Comparison of ENCODE assay signal across 21 cellular contexts in genomic region chr2:241931976-241932894, GRCh38.
DNase-seq lines count a peak whose midpoint lies in the region; ATAC-seq and TF ChIP-seq lines count a peak whose summit lies in the region.
"Had no signal": no experiment of that assay in that cellular context is flagged by ENCODE, and none has a peak within 500 bp of the region (broad histone marks: within the 10 kb centered on the region; RNA-seq: fewer than 3 reads in every experiment).

No MANE protein-coding gene starts in this region.

- H3K27ac ChIP-seq in H9 (ENCODE audit: insufficient read length, low read depth, low read length) (no peak overlapping the region), body of pancreas (peak overlapping the region; percentile 72 to 85 (median 76)), mesenchymal stem cell (ENCODE audit: low read length, poor library complexity, severe bottlenecking) (no peak overlapping the region), temporal lobe (ENCODE audit: low read depth, low read length) (peak overlapping the region; percentile 32)
- H3K27ac ChIP-seq: gastrocnemius medialis, GM23248 had no signal

- H3K23ac ChIP-seq in H9 (ENCODE audit: insufficient read length, low read depth, low read length) (no peak overlapping the region), mesenchymal stem cell (ENCODE audit: low read length in 2 of 2) (no peak overlapping the region)

- H3K27ac Mint-ChIP-seq in H9 = no peak overlapping the region
- H3K27ac Mint-ChIP-seq: activated naive CD8-positive, alpha-beta T cell treated with anti-CD3 and anti-CD28 coated beads, Interleukin-2, amount 50 U/mL, for 24 hours; memory B cell; naive thymus-derived CD8-positive, alpha-beta T cell had no signal

- H2BK120ac ChIP-seq in H9 (ENCODE audit: low read depth, low read length, poor library complexity, severe bottlenecking) (no peak overlapping the region), mesenchymal stem cell (ENCODE audit: low read depth, low read length) (no peak overlapping the region)

- H2BK15ac ChIP-seq in H9 (ENCODE audit: low read depth, low read length) = no peak overlapping the region
- H2BK15ac ChIP-seq in mesenchymal stem cell (ENCODE audit: low read depth, poor library complexity, severe bottlenecking) = peak overlapping the region; percentile 56

- no peaks in the 10 kb centered on the region for H3K36me3 ChIP-seq in body of pancreas (replicated peaks in 1 of 2; ENCODE audit: insufficient read depth in 1 of 2, low read depth in 2 of 2)
- no peaks in the 10 kb centered on the region for H3K36me3 ChIP-seq in mesenchymal stem cell (ENCODE audit: control insufficient read depth in 1 of 2, insufficient read depth in 2 of 2, low read depth in 1 of 2, low read length in 2 of 2)
- H3K36me3 ChIP-seq: gastrocnemius medialis had no signal

- peaks cover 7 to 10% (median 7%) of the 10 kb centered on the region in 3 experiments; a peak in 4 of 7 replicates for H3K36me3 Mint-ChIP-seq in H9 (ENCODE audit: insufficient read depth in 1 of 3, low read depth in 3 of 3)

- no peak overlapping the region for H2BK20ac ChIP-seq in H9 (ENCODE audit: low read depth, low read length, poor library complexity, severe bottlenecking)

- no peak overlapping the region for H2BK12ac ChIP-seq in H9 (ENCODE audit: insufficient read length, low read depth, low read length)
- H2BK12ac ChIP-seq in mesenchymal stem cell (ENCODE audit: low read length in 2 of 2) = peak overlapping the region in 1 of 2 experiments; percentile 21

- H3K4me1 ChIP-seq in H9 (ENCODE audit: insufficient read depth, low read length) = no peaks in the 10 kb centered on the region
- peaks cover 45% of the 10 kb centered on the region for H3K4me1 ChIP-seq in body of pancreas
- H3K4me1 ChIP-seq in mesenchymal stem cell (ENCODE audit: control insufficient read depth, insufficient read depth, low read depth, low read length) = peaks cover 7% of the 10 kb centered on the region
- H3K4me1 ChIP-seq: gastrocnemius medialis had no signal

- H3K23me2 ChIP-seq in H9 (ENCODE audit: insufficient read length, low read depth, low read length, poor library complexity, severe bottlenecking) = no peaks in the 10 kb centered on the region

- no peak overlapping the region for H3K4me3 Mint-ChIP-seq in H9
- H3K4me3 Mint-ChIP-seq: activated naive CD8-positive, alpha-beta T cell treated with anti-CD3 and anti-CD28 coated beads, Interleukin-2, amount 50 U/mL, for 24 hours; CD4-positive, CD25-positive, alpha-beta regulatory T cell; memory B cell; naive thymus-derived CD8-positive, alpha-beta T cell had no signal

- ATAC-seq in body of pancreas (no peak), GM18519 (IDR thresholded peaks at IDR 0.05; ENCODE audit: low FRiP score, unreplicated experiment) (no peak)
- ATAC-seq: activated naive CD8-positive, alpha-beta T cell treated with anti-CD3 and anti-CD28 coated beads, Interleukin-2, amount 50 U/mL, for 24 hours; gastrocnemius medialis; naive thymus-derived CD8-positive, alpha-beta T cell had no signal

- H2BK5ac ChIP-seq in H9 (ENCODE audit: insufficient read length, low read length) (no peak overlapping the region), mesenchymal stem cell (ENCODE audit: low read depth, low read length, poor library complexity, severe bottlenecking) (no peak overlapping the region)

- H3K79me1 ChIP-seq in H9 (ENCODE audit: insufficient read depth, low read depth, low read length, poor library complexity, severe bottlenecking) (no peaks in the 10 kb centered on the region), mesenchymal stem cell (replicated peaks; ENCODE audit: low read length, poor library complexity, severe bottlenecking) (no peaks in the 10 kb centered on the region)

- no peak overlapping the region for H3T11ph ChIP-seq in H9 (ENCODE audit: low read length)

- peaks cover 3% of the 10 kb centered on the region for H3K9me3 ChIP-seq in H9 (ENCODE audit: control insufficient read depth, low read depth, low read length)
- H3K9me3 ChIP-seq in body of pancreas = no peaks in the 10 kb centered on the region
- no peaks in the 10 kb centered on the region for H3K9me3 ChIP-seq in mesenchymal stem cell (ENCODE audit: control insufficient read depth, low read length)
- H3K9me3 ChIP-seq: gastrocnemius medialis had no signal

- intact Hi-C loops in body of pancreas (cut with DNase I) = no loop called here

- no peak overlapping the region for H4K5ac ChIP-seq in H9 (ENCODE audit: insufficient read length, low read depth, low read length)

- H2AK5ac ChIP-seq in H9 (ENCODE audit: insufficient read length, low read length) = no peak overlapping the region
- no peak overlapping the region for H2AK5ac ChIP-seq in mesenchymal stem cell (ENCODE audit: low read length, severe bottlenecking)

- no peak overlapping the region for H4K8ac ChIP-seq in H9 (replicated peaks; ENCODE audit: insufficient read length, low read depth, low read length)
- peak overlapping the region; percentile 10 for H4K8ac ChIP-seq in mesenchymal stem cell (ENCODE audit: low read length)

- peaks cover under 1 to 3% of the 10 kb centered on the region in 2 experiments; a peak in 2 of 4 replicates for H3K4me1 Mint-ChIP-seq in H9
- H3K4me1 Mint-ChIP-seq: memory B cell had no signal

- H2AFZ ChIP-seq in H9 (ENCODE audit: low read length) (no peak overlapping the region), mesenchymal stem cell (ENCODE audit: low read depth, low read length) (no peak overlapping the region)
- H2AFZ ChIP-seq: GM23248 had no signal

- TF ChIP-seq POLR2A in body of pancreas (IDR thresholded peaks at IDR 0.05) (no peak), erythroblast (IDR thresholded peaks at IDR 0.05; ENCODE audit: low read length) (no peak)

- H3K4ac ChIP-seq in H9 (ENCODE audit: low read depth, low read length) = no peak overlapping the region
- H3K4ac ChIP-seq in mesenchymal stem cell (ENCODE audit: low read depth in 1 of 2, low read length in 2 of 2) = no peak overlapping the region

- no peak for TF ChIP-seq CTCF in H9 (conservative IDR thresholded peaks at IDR 0.05)
- no peak for TF ChIP-seq CTCF in body of pancreas (IDR thresholded peaks at IDR 0.05)

- H3K18ac ChIP-seq in H9 (ENCODE audit: insufficient read length, low read depth, low read length) (no peak overlapping the region), mesenchymal stem cell (ENCODE audit: low read depth in 1 of 2, low read length in 2 of 2) (peak overlapping the region in 1 of 2 experiments; percentile 44)

- peaks cover 9 to 11% of the 10 kb centered on the region in 2 experiments for H3K9me3 Mint-ChIP-seq in H9
- H3K9me3 Mint-ChIP-seq: activated naive CD8-positive, alpha-beta T cell treated with anti-CD3 and anti-CD28 coated beads, Interleukin-2, amount 50 U/mL, for 24 hours; memory B cell; naive thymus-derived CD8-positive, alpha-beta T cell had no signal

- no peaks in the 10 kb centered on the region; the same call in none of the 2 replicates for H3K27me3 Mint-ChIP-seq in H9 (ENCODE audit: low read depth)
- H3K27me3 Mint-ChIP-seq: activated naive CD8-positive, alpha-beta T cell treated with anti-CD3 and anti-CD28 coated beads, Interleukin-2, amount 50 U/mL, for 24 hours; CD4-positive, CD25-positive, alpha-beta regulatory T cell; memory B cell; naive thymus-derived CD8-positive, alpha-beta T cell had no signal

- H3K9ac ChIP-seq in H9 (ENCODE audit: extremely low read depth, insufficient read length, low read length) (no peak overlapping the region), mesenchymal stem cell (ENCODE audit: low read length) (no peak overlapping the region)
- H3K9ac ChIP-seq: GM23248 had no signal

- WGBS in H9 (ENCODE audit: extremely low coverage, insufficient read length, low lambda C conversion rate) = no CpG with 5 or more reads among the region's 30 CpGs
- WGBS in body of pancreas, 2 donors = 88 to 94% methylated on average over 9 to 27 of the region's 30 CpGs
- WGBS in mesenchymal stem cell = 96% methylated on average over 26 of the region's 30 CpGs

- H4K20me1 ChIP-seq in H9 (ENCODE audit: control insufficient read depth, insufficient read depth, insufficient read length) = no peaks in the 10 kb centered on the region

- H3K79me2 ChIP-seq in H9 (ENCODE audit: insufficient read depth, low read length) = no peaks in the 10 kb centered on the region

- H4K91ac ChIP-seq in H9 (ENCODE audit: insufficient read length, low read depth, low read length) (no peak overlapping the region), mesenchymal stem cell (ENCODE audit: low read length) (peak overlapping the region; percentile 66)

- DNase-seq in H9 = peak; percentile 26
- no peak for DNase-seq in body of pancreas
- DNase-seq in mesenchymal stem cell = no peak
- DNase-seq in erythroblast (lab: John Stamatoyannopoulos, UW) = no peak
- no peak for DNase-seq in cerebellum (ENCODE audit: low spot score)
- DNase-seq in retina = no peak
- DNase-seq: activated CD4-positive, alpha-beta T cell treated with anti-CD3 and anti-CD28 coated beads for 4 hours; activated naive CD8-positive, alpha-beta T cell treated with anti-CD3 and anti-CD28 coated beads, Interleukin-2, amount 50 U/mL, for 24 hours; dermis blood vessel endothelial cell; DMS 273 treated with DMSO at 0.1 percent for 48 hours; gastrocnemius medialis; kidney; naive thymus-derived CD8-positive, alpha-beta T cell; NCI-H526 treated with DMSO at 0.1 percent for 48 hours; spleen; stimulated activated CD4-positive, alpha-beta T cell treated with anti-CD3 and anti-CD28 coated beads, Interleukin-4, amount 100 ng/mL, for 24 hours had no signal

- H3K4me2 ChIP-seq in H9 (ENCODE audit: insufficient read depth, insufficient read length, low read length) (no peak overlapping the region), mesenchymal stem cell (ENCODE audit: low read length, poor library complexity, severe bottlenecking) (no peak overlapping the region)

- H3K56ac ChIP-seq in H9 (ENCODE audit: insufficient read length, low read depth, low read length) = no peak overlapping the region

- H3K4me3 ChIP-seq in body of pancreas (no peak overlapping the region), mesenchymal stem cell (ENCODE audit: insufficient read depth in 1 of 2, low read depth in 1 of 2, low read length in 2 of 2) (no peak overlapping the region)
- H3K4me3 ChIP-seq: gastrocnemius medialis, GM23248, spleen had no signal

- H3K14ac ChIP-seq in H9 (ENCODE audit: insufficient read depth, low read length) (peak overlapping the region; percentile 34; the same call in 1 of the 2 replicates), mesenchymal stem cell (ENCODE audit: low read length in 2 of 2) (no peak overlapping the region)

- H3K27me3 ChIP-seq in H9 (ENCODE audit: insufficient read depth, low read length) (no peaks in the 10 kb centered on the region), body of pancreas (no peaks in the 10 kb centered on the region), mesenchymal stem cell (ENCODE audit: control insufficient read depth in 1 of 2, insufficient read depth in 1 of 2, low read length in 2 of 2) (peaks cover 0 to 4% of the 10 kb centered on the region in 2 experiments)
- H3K27me3 ChIP-seq: spleen had no signal

Comparison
In these comparisons a context has a peak if more than half of its experiments do, and no peak if none do; other contexts are left out.
1. H3K27ac ChIP-seq: peak in body of pancreas (4 of 4) and temporal lobe (single experiment); none in H9 (single experiment) and mesenchymal stem cell (single experiment).